1 cellular context compared by ENCODE assay signal in genomic region chr13:99200433-99201167, GRCh38.
TF ChIP-seq lines count a peak whose summit lies in the region.

A gene with protein sequence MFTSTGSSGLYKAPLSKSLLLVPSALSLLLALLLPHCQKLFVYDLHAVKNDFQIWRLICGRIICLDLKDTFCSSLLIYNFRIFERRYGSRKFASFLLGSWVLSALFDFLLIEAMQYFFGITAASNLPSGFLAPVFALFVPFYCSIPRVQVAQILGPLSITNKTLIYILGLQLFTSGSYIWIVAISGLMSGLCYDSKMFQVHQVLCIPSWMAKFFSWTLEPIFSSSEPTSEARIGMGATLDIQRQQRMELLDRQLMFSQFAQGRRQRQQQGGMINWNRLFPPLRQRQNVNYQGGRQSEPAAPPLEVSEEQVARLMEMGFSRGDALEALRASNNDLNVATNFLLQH (plus strand): TSS chr13:99200854. CDS start chr13:99200909, 55 bp downstream.

TF ChIP-seq in HepG2, 621 proteins besides CTCF, POLR2A, EP300 and RAD21 (continued from another document and continues in another):
- TF ChIP-seq, protein P1, sequence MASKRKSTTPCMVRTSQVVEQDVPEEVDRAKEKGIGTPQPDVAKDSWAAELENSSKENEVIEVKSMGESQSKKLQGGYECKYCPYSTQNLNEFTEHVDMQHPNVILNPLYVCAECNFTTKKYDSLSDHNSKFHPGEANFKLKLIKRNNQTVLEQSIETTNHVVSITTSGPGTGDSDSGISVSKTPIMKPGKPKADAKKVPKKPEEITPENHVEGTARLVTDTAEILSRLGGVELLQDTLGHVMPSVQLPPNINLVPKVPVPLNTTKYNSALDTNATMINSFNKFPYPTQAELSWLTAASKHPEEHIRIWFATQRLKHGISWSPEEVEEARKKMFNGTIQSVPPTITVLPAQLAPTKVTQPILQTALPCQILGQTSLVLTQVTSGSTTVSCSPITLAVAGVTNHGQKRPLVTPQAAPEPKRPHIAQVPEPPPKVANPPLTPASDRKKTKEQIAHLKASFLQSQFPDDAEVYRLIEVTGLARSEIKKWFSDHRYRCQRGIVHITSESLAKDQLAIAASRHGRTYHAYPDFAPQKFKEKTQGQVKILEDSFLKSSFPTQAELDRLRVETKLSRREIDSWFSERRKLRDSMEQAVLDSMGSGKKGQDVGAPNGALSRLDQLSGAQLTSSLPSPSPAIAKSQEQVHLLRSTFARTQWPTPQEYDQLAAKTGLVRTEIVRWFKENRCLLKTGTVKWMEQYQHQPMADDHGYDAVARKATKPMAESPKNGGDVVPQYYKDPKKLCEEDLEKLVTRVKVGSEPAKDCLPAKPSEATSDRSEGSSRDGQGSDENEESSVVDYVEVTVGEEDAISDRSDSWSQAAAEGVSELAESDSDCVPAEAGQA (IDR thresholded peaks at IDR 0.05; ENCODE audit: low read depth) = 0 out of 2 replicates have a peak, but pooled peaks have one; percentile 73
- TF ChIP-seq, protein P1 (CRISPR knock-in tag; IDR thresholded peaks at IDR 0.05; ENCODE audit: borderline replicate concordance) = no peak
- TF ChIP-seq ZNF17 (CRISPR knock-in tag; IDR thresholded peaks at IDR 0.05) = no peak
- TF ChIP-seq ZKSCAN1 (IDR thresholded peaks at IDR 0.05; ENCODE audit: low read length) = no peak
- no peak for TF ChIP-seq ZNF3 (CRISPR knock-in tag; IDR thresholded peaks at IDR 0.05)
- TF ChIP-seq, protein P2, sequence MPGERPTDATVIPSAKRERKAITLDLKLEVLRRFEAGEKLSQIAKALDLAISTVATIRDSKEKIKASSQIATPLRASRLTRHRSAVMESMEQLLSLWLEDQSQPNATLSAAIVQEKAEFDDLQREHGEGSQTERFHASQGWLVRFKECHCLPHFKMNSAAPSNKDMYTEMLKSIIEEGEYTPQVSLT (CRISPR knock-in tag; IDR thresholded peaks at IDR 0.05; ENCODE audit: borderline replicate concordance, low read depth) = no peak
- no peak for TF ChIP-seq TCF7L2 (IDR thresholded peaks at IDR 0.05; ENCODE audit: low read depth, low read length)
- TF ChIP-seq ATF2 (CRISPR knock-in tag; IDR thresholded peaks at IDR 0.05) = 0 out of 2 replicates have a peak, but pooled peaks have one; percentile 18
- no peak for TF ChIP-seq ZNF20 (CRISPR knock-in tag; IDR thresholded peaks at IDR 0.05)
- TF ChIP-seq RELA (CRISPR knock-in tag; IDR thresholded peaks at IDR 0.05) = no peak
- TF ChIP-seq, protein P3, sequence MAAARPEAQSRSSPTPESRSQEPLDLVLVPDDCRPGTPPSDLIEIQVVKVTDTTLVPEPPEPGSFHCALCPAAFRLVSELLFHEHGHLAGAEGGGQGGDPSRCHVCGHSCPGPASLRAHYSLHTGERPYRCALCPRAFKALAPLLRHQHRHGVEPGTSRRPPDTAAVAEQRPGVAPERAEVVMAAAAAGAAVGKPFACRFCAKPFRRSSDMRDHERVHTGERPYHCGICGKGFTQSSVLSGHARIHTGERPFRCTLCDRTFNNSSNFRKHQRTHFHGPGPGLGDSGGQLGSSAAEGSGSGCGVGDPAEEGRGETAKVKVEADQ (CRISPR knock-in tag; IDR thresholded peaks at IDR 0.05; ENCODE audit: borderline replicate concordance) = no peak
- no peak for TF ChIP-seq ZNF770 (CRISPR knock-in tag; IDR thresholded peaks at IDR 0.05)
- TF ChIP-seq KDM2A (CRISPR knock-in tag; IDR thresholded peaks at IDR 0.05; ENCODE audit: borderline replicate concordance, low read depth) = peak; percentile 61; the same call in 1 of the 2 replicates
- TF ChIP-seq AGO1 (IDR thresholded peaks at IDR 0.05; ENCODE audit: low read depth, low read length, poor library complexity, severe bottlenecking) = no peak
- no peak for TF ChIP-seq ZNF280B (CRISPR knock-in tag; IDR thresholded peaks at IDR 0.05; ENCODE audit: borderline replicate concordance)
- TF ChIP-seq HNF1A (IDR thresholded peaks at IDR 0.05; ENCODE audit: low read depth) = no peak
- TF ChIP-seq HNF1A (CRISPR knock-in tag; IDR thresholded peaks at IDR 0.05; ENCODE audit: borderline replicate concordance) = no peak
- peak; percentile 79 for TF ChIP-seq ZNF556 (CRISPR knock-in tag; IDR thresholded peaks at IDR 0.05; ENCODE audit: borderline replicate concordance)
- TF ChIP-seq MXD4 (CRISPR knock-in tag; IDR thresholded peaks at IDR 0.05) = 0 out of 2 replicates have a peak, but pooled peaks have one; percentile 2
- no peak for TF ChIP-seq U2AF2 (IDR thresholded peaks at IDR 0.05; ENCODE audit: low read depth, low read length)
- peak; percentile 92 for TF ChIP-seq POLR2G (IDR thresholded peaks at IDR 0.05; ENCODE audit: low read depth, low read length)
- TF ChIP-seq ZNF724P (CRISPR knock-in tag; IDR thresholded peaks at IDR 0.05; ENCODE audit: borderline replicate concordance) = no peak
- TF ChIP-seq ATF7 (IDR thresholded peaks at IDR 0.05) = no peak
- no peak for TF ChIP-seq ATF7 (CRISPR knock-in tag; IDR thresholded peaks at IDR 0.05)
- TF ChIP-seq, protein P4, sequence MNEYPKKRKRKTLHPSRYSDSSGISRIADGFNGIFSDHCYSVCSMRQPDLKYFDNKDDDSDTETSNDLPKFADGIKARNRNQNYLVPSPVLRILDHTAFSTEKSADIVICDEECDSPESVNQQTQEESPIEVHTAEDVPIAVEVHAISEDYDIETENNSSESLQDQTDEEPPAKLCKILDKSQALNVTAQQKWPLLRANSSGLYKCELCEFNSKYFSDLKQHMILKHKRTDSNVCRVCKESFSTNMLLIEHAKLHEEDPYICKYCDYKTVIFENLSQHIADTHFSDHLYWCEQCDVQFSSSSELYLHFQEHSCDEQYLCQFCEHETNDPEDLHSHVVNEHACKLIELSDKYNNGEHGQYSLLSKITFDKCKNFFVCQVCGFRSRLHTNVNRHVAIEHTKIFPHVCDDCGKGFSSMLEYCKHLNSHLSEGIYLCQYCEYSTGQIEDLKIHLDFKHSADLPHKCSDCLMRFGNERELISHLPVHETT (CRISPR knock-in tag; conservative IDR thresholded peaks at IDR 0.05) = no peak
- TF ChIP-seq CBX1 (IDR thresholded peaks at IDR 0.05; ENCODE audit: low read depth) = no peak
- TF ChIP-seq MEF2D (CRISPR knock-in tag; IDR thresholded peaks at IDR 0.05) = no peak
- TF ChIP-seq BHLHE40 (IDR thresholded peaks at IDR 0.05; ENCODE audit: low read length) = no peak
- TF ChIP-seq, protein P5, sequence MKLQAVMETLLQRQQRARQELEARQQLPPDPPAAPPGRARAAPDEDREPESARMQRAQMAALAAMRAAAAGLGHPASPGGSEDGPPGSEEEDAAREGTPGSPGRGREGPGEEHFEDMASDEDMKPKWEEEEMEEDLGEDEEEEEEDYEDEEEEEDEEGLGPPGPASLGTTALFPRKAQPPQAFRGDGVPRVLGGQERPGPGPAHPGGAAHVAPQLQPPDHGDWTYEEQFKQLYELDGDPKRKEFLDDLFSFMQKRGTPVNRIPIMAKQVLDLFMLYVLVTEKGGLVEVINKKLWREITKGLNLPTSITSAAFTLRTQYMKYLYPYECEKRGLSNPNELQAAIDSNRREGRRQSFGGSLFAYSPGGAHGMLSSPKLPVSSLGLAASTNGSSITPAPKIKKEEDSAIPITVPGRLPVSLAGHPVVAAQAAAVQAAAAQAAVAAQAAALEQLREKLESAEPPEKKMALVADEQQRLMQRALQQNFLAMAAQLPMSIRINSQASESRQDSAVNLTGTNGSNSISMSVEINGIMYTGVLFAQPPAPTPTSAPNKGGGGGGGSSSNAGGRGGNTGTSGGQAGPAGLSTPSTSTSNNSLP (IDR thresholded peaks at IDR 0.05; ENCODE audit: low read depth, low read length) = no peak
- TF ChIP-seq ZNF552 (CRISPR knock-in tag; IDR thresholded peaks at IDR 0.05; ENCODE audit: borderline replicate concordance) = no peak
- TF ChIP-seq ZBTB3 (CRISPR knock-in tag; IDR thresholded peaks at IDR 0.05; ENCODE audit: borderline replicate concordance, low read depth) = no peak
- TF ChIP-seq SNRNP70 (IDR thresholded peaks at IDR 0.05; ENCODE audit: low read depth, low read length) = no peak
- no peak for TF ChIP-seq SMAD9 (CRISPR knock-in tag; IDR thresholded peaks at IDR 0.05)
- TF ChIP-seq MXD1 (CRISPR knock-in tag; IDR thresholded peaks at IDR 0.05) = peak; percentile 74
- TF ChIP-seq ZNF83 (CRISPR knock-in tag; IDR thresholded peaks at IDR 0.05; ENCODE audit: borderline replicate concordance) = no peak; the same call in 1 of the 2 replicates
- no peak for TF ChIP-seq SATB2 (CRISPR knock-in tag; IDR thresholded peaks at IDR 0.05)
- no peak for TF ChIP-seq ARNTL (CRISPR knock-in tag; IDR thresholded peaks at IDR 0.05)
- 0 out of 2 replicates have a peak, but pooled peaks have one; percentile 18 for TF ChIP-seq MEIS2 (CRISPR knock-in tag; IDR thresholded peaks at IDR 0.05)
